ENCODE assay signal across 26 cellular contexts in genomic region chr16:85629853-85630252, GRCh38. TPM values are rescaled to one million over a fixed set of nuclear protein-coding genes. Genes with fewer than 3 reads are reported as not detected.
DNase-seq lines count a peak whose midpoint lies in the region; ATAC-seq and TF ChIP-seq lines count a peak whose summit lies in the region.
"Had no signal": no experiment of that assay in that cellular context is flagged by ENCODE, and none has a peak within 500 bp of the region (broad histone marks: within the 10 kb centered on the region; RNA-seq: fewer than 3 reads in every experiment).

No MANE protein-coding gene starts in this region.

- peaks cover 33% of the 10 kb centered on the region for H3K4me1 ChIP-seq in CD8-positive, alpha-beta T cell (ENCODE audit: insufficient read depth, low read length)

- no peak overlapping the region for H3K4me3 Mint-ChIP-seq in CD8-positive, alpha-beta T cell
- H3K4me3 Mint-ChIP-seq in brain: no peak overlapping the region
- H3K4me3 Mint-ChIP-seq in immature natural killer cell: peak overlapping the region in 2 of 5 donors; percentile 17 to 54
- H3K4me3 Mint-ChIP-seq: CD4-positive, CD25-positive, alpha-beta regulatory T cell had no signal

- peak; percentile 23 for DNase-seq in DMS53 (lab: John Stamatoyannopoulos, UW)
- no peak for DNase-seq in DMS53 treated with DMSO at 0.1 percent for 48 hours (lab: John Stamatoyannopoulos, UW; ENCODE audit: unreplicated experiment)
- no peak for DNase-seq in CD8-positive, alpha-beta T cell
- DNase-seq in immature natural killer cell: no peak
- no peak for DNase-seq in AML-193 (lab: John Stamatoyannopoulos, UW)
- no peak for DNase-seq in NCI-H1436 (lab: John Stamatoyannopoulos, UW)
- DNase-seq: ACHN; CD4-positive, CD25-positive, alpha-beta regulatory T cell; COR-L47; DMS79 treated with DMSO at 0.1 percent for 48 hours; GF-D8; NCI-H1048; NCI-H1417; NCI-H187; NCI-H2081 treated with DMSO at 0.1 percent for 48 hours; NCI-H2171; NCI-H226; NCI-H510A; NCI-H69; SHP77 treated with DMSO at 0.1 percent for 48 hours had no signal

- H3K27me3 Mint-ChIP-seq in CD8-positive, alpha-beta T cell (ENCODE audit: low read depth): no peaks in the 10 kb centered on the region
- H3K27me3 Mint-ChIP-seq in brain (peaks cover 3% of the 10 kb centered on the region), immature natural killer cell (ENCODE audit: low read depth in 3 of 3) (peaks cover 2 to 16% (median 8%) of the 10 kb centered on the region in 3 donors)
- H3K27me3 Mint-ChIP-seq: CD4-positive, CD25-positive, alpha-beta regulatory T cell had no signal

- H3K36me3 ChIP-seq in CD8-positive, alpha-beta T cell (ENCODE audit: insufficient read depth, low read length): no peaks in the 10 kb centered on the region

- CTCF ChIA-PET in CD8-positive, alpha-beta T cell (lab: Charles Lee): interaction anchor here (1.1 to 1.3 kb wide), 2 partner anchors 15 to 24 kb away, joined by 3 read pairs; no protein-coding TSS in a partner anchor

- peaks cover 25% of the 10 kb centered on the region for H3K36me3 Mint-ChIP-seq in CD8-positive, alpha-beta T cell
- peaks cover 24% of the 10 kb centered on the region for H3K36me3 Mint-ChIP-seq in brain
- H3K36me3 Mint-ChIP-seq in immature natural killer cell: peaks cover 3 to 8% (median 6%) of the 10 kb centered on the region in 3 donors

- no peak overlapping the region for H3K4me3 ChIP-seq in CD8-positive, alpha-beta T cell (ENCODE audit: low read depth, low read length)

- H3K9me3 ChIP-seq in CD8-positive, alpha-beta T cell (ENCODE audit: low read length): no peaks in the 10 kb centered on the region

- H3K27me3 ChIP-seq in CD8-positive, alpha-beta T cell (ENCODE audit: insufficient read depth, low read length): no peaks in the 10 kb centered on the region

- intact Hi-C loops in CD8-positive, alpha-beta T cell (cut with DNase I, micrococcal nuclease): no loop called here

- H3K27ac ChIP-seq in CD8-positive, alpha-beta T cell (ENCODE audit: low read depth, low read length): no peak overlapping the region
- H3K27ac ChIP-seq: 22Rv1, KMS-11, RWPE1 had no signal

- no peak for TF ChIP-seq CTCF in CD8-positive, alpha-beta T cell (IDR thresholded peaks at IDR 0.05)
- TF ChIP-seq CTCF in brain (conservative IDR thresholded peaks at IDR 0.05): no peak

- peaks cover 44% of the 10 kb centered on the region for H3K4me1 Mint-ChIP-seq in CD8-positive, alpha-beta T cell (ENCODE audit: low read depth)
- H3K4me1 Mint-ChIP-seq in brain: peaks cover 63% of the 10 kb centered on the region
- H3K4me1 Mint-ChIP-seq in immature natural killer cell: peaks cover 59 to 69% of the 10 kb centered on the region in 2 donors

- no peak for ATAC-seq in CD8-positive, alpha-beta T cell
- ATAC-seq in HG03565 (IDR thresholded peaks at IDR 0.05; ENCODE audit: unreplicated experiment): no peak
- ATAC-seq: Panc1 had no signal

- H3K9me3 Mint-ChIP-seq in CD8-positive, alpha-beta T cell: peaks cover 4% of the 10 kb centered on the region
- H3K9me3 Mint-ChIP-seq in brain (peaks cover 4 to 20% (median 5%) of the 10 kb centered on the region in 5 experiments), immature natural killer cell (peaks cover 0 to 5% (median under 1%) of the 10 kb centered on the region in 6 donors)

- POLR2A ChIA-PET in CD8-positive, alpha-beta T cell (lab: Charles Lee): interaction anchor here (1.1 kb wide), 1 partner anchor 14 kb away, joined by 3 read pairs; no protein-coding TSS in a partner anchor

- peak overlapping the region; percentile 80 for H3K27ac Mint-ChIP-seq in CD8-positive, alpha-beta T cell
- peak overlapping the region in 4 of 5 experiments; percentile 52 to 68 (median 63) for H3K27ac Mint-ChIP-seq in brain
- H3K27ac Mint-ChIP-seq in immature natural killer cell: peak overlapping the region in 4 of 6 donors; percentile 31 to 79 (median 50)
- H3K27ac Mint-ChIP-seq: CD4-positive, CD25-positive, alpha-beta regulatory T cell had no signal

RNA-seq across cellular contexts. Expression of gene GSE1, which starts 16.7 kb away (rescaled TPM):
- total RNA-seq in CD8-positive, alpha-beta T cell: 10 to 100 TPM; 67.8 to 72.1 TPM
- polyA plus RNA-seq in brain (ENCODE audit: insufficient read depth, low read depth, low replicate concordance) (127 TPM), immature natural killer cell (1 to 10 TPM in 2 of 3 donors, under 1 TPM in 1; 0.15 to 9.4 (median 2.9) TPM)

RNA-seq across cellular contexts. Expression of gene GINS2, which starts 58.9 kb away (rescaled TPM):
- total RNA-seq in CD8-positive, alpha-beta T cell: 1 to 10 TPM in 1 of 2 experiments, under 1 TPM in 1; 0.58 to 1.0 TPM
- 38.2 TPM for polyA plus RNA-seq in brain (ENCODE audit: insufficient read depth, low read depth, low replicate concordance)
- 1 to 10 TPM in 2 of 3 donors, not detected in 1; 2.0 to 2.1 TPM for polyA plus RNA-seq in immature natural killer cell

Comparison
In these comparisons a context has a peak if more than half of its experiments do, and no peak if none do; other contexts are left out.
1. RNA of gene GSE1, which starts 16.7 kb away (polyA plus RNA-seq): 127 TPM in brain (single experiment); 0.15 to 9.4 TPM in immature natural killer cell; every median in the first group is over 10 times any median in the second.
2. RNA of gene GINS2, which starts 58.9 kb away (polyA plus RNA-seq): 38.2 TPM in brain (single experiment); 2.0 to 2.1 TPM in immature natural killer cell; every median in the first group is over 10 times any median in the second.
3. Peak in every context shown above with its lines, with median percentiles within 50 percentile points of each other: H3K27ac Mint-ChIP-seq.